In genomic region chr18:26083099-26083498, GRCh38 we compare ENCODE assay signal across 37 cellular contexts. TPM values are rescaled to one million over a fixed set of nuclear protein-coding genes. Genes with fewer than 3 reads are reported as not detected.
"Had no signal": no experiment of that assay in that cellular context is flagged by ENCODE, and none has a peak within 500 bp of the region (broad histone marks: within the 10 kb centered on the region; RNA-seq: fewer than 3 reads in every experiment).

No MANE protein-coding gene starts in this region.

- H3K27me3 Mint-ChIP-seq: activated CD4-positive, alpha-beta T cell treated with anti-CD3 and anti-CD28 coated beads for 36 hours; activated CD4-positive, alpha-beta T cell treated with anti-CD3 and anti-CD28 coated beads, Interleukin-2, amount 10 ng/mL, durations not matched to agents 7 days and 5 days; activated T-cell treated with anti-CD3 and anti-CD28 coated beads, Interleukin-2, amount 50 U/mL, for 24 hours had no signal

- H3K4me3 ChIP-seq: adrenal gland, body of pancreas, breast epithelium, Peyer's patch, SJSA1 had no signal

- H3K9me3 Mint-ChIP-seq: activated CD4-positive, alpha-beta T cell treated with anti-CD3 and anti-CD28 coated beads, Interleukin-2, amount 10 ng/mL, durations not matched to agents 7 days and 5 days; activated naive CD4-positive, alpha-beta T cell treated with anti-CD3 and anti-CD28 coated beads, Interleukin-2, amount 50 U/mL, for 72 hours; activated T-cell treated with anti-CD3 and anti-CD28 coated beads, Interleukin-2, amount 50 U/mL, for 24 hours; activated T-helper 2 cell treated with anti-CD3 and anti-CD28 coated beads, Interferon-gamma antibody, Interleukin-2, Interleukin-4, amounts not matched to agents 10 μg/mL and 5 μg/mL and 100 μg/mL, durations not matched to agents 14 hours and 24 hours and 36 hours; T-helper 1 cell treated with Interleukin-12 subunit alpha and Interleukin-12 subunit beta and Interleukin-4 antibody, amounts not matched to agents 30 μg/mL and 1 μg/mL, for 36 hours; T-helper 2 cell treated with Interferon-gamma antibody and Interleukin-4, amounts not matched to agents 5 μg/mL and 100 μg/mL, for 36 hours; WTC11 had no signal

- H3K4me2 ChIP-seq: SK-N-SH had no signal

- DNase-seq: activated CD4-positive, alpha-beta T cell treated with anti-CD3 and anti-CD28 coated beads for 36 hours; activated CD4-positive, alpha-beta T cell treated with anti-CD3 and anti-CD28 coated beads, Interleukin-2, amount 10 ng/mL, durations not matched to agents 7 days and 5 days; activated CD4-positive, alpha-beta T cell treated with anti-CD3 and anti-CD28 coated beads, Interleukin-2, amount 50 U/mL, for 48 hours; activated CD8-positive, alpha-beta T cell treated with anti-CD3 and anti-CD28 coated beads, Interleukin-2, amount 10 ng/mL, durations not matched to agents 7 days and 5 days; activated gamma-delta T cell; activated naive CD4-positive, alpha-beta T cell treated with Interleukin-2 at 50 U/mL for 16 hours; activated T-cell treated with anti-CD3 and anti-CD28 coated beads, Interleukin-2, amount 50 U/mL, for 24 hours; adrenal gland; body of pancreas; caudate nucleus; cerebellar nuclear complex; NCI-H1048; NCI-H1105 treated with DMSO at 0.1 percent for 48 hours; NCI-H1436; NCI-H1694; NCI-H1930; NCI-H2081 treated with DMSO at 0.1 percent for 48 hours; NCI-H510A; NCI-H526; NCI-H748 treated with DMSO at 0.1 percent for 48 hours; NK-92 treated with Interleukin-12 subunit alpha and Interleukin-12 subunit beta, amount 100 ng/mL, for 24 hours; Peyer's patch; RPMI8226; SHP77 treated with DMSO at 0.1 percent for 48 hours; SK-N-SH had no signal

- H3K9me3 ChIP-seq: adrenal gland, body of pancreas, breast epithelium, Peyer's patch, SJSA1, SK-N-SH had no signal

- FAIRE-seq: astrocyte, colon, TTC549 had no signal

- H3K4me3 Mint-ChIP-seq: activated CD4-positive, alpha-beta T cell treated with anti-CD3 and anti-CD28 coated beads for 36 hours; activated CD4-positive, alpha-beta T cell treated with anti-CD3 and anti-CD28 coated beads, Interleukin-2, amount 10 ng/mL, durations not matched to agents 7 days and 5 days; activated CD8-positive, alpha-beta T cell treated with anti-CD3 and anti-CD28 coated beads, Interleukin-2, amount 10 ng/mL, durations not matched to agents 7 days and 5 days; activated T-cell treated with anti-CD3 and anti-CD28 coated beads, Interleukin-2, amount 50 U/mL, for 24 hours; T-helper 1 cell treated with Interleukin-12 subunit alpha and Interleukin-12 subunit beta and Interleukin-4 antibody, amounts not matched to agents 30 μg/mL and 1 μg/mL, for 36 hours; T-helper 2 cell treated with Interferon-gamma antibody and Interleukin-4, amounts not matched to agents 5 μg/mL and 100 μg/mL, for 36 hours; WTC11 had no signal

- H3K9ac ChIP-seq: SK-N-SH had no signal

- H3K27ac ChIP-seq: adrenal gland, body of pancreas, breast epithelium, Peyer's patch, SJSA1 had no signal

- H3K27me3 ChIP-seq: adrenal gland, body of pancreas, breast epithelium, Peyer's patch, SJSA1 had no signal

- H3K9me2 ChIP-seq: SK-N-SH had no signal

- H3K36me3 ChIP-seq: breast epithelium had no signal

- H3K4me1 ChIP-seq: breast epithelium had no signal

- H3K27ac Mint-ChIP-seq: activated CD4-positive, alpha-beta T cell treated with anti-CD3 and anti-CD28 coated beads for 36 hours; activated CD4-positive, alpha-beta T cell treated with anti-CD3 and anti-CD28 coated beads, Interleukin-2, amount 10 ng/mL, durations not matched to agents 7 days and 5 days; activated CD8-positive, alpha-beta T cell treated with anti-CD3 and anti-CD28 coated beads, Interleukin-2, amount 10 ng/mL, durations not matched to agents 7 days and 5 days; activated T-cell treated with anti-CD3 and anti-CD28 coated beads, Interleukin-2, amount 50 U/mL, for 24 hours; activated T-helper 2 cell treated with anti-CD3 and anti-CD28 coated beads, Interferon-gamma antibody, Interleukin-2, Interleukin-4, amounts not matched to agents 10 μg/mL and 5 μg/mL and 100 μg/mL, durations not matched to agents 14 hours and 24 hours and 36 hours; T-helper 1 cell treated with Interleukin-12 subunit alpha and Interleukin-12 subunit beta and Interleukin-4 antibody, amounts not matched to agents 30 μg/mL and 1 μg/mL, for 36 hours; T-helper 2 cell treated with Interferon-gamma antibody and Interleukin-4, amounts not matched to agents 5 μg/mL and 100 μg/mL, for 36 hours; WTC11 had no signal

RNA-seq across cellular contexts. Expression of gene PSMA8, which starts 50.6 kb away (rescaled TPM):
- total RNA-seq: astrocyte, body of pancreas, breast epithelium, MCF 10A, PC-3, Peyer's patch, SJSA1, WTC11 had no signal
- polyA plus RNA-seq: SK-N-SH had no signal
